ENCODE assay signal across 8 cellular contexts in the genomic region with DNA sequence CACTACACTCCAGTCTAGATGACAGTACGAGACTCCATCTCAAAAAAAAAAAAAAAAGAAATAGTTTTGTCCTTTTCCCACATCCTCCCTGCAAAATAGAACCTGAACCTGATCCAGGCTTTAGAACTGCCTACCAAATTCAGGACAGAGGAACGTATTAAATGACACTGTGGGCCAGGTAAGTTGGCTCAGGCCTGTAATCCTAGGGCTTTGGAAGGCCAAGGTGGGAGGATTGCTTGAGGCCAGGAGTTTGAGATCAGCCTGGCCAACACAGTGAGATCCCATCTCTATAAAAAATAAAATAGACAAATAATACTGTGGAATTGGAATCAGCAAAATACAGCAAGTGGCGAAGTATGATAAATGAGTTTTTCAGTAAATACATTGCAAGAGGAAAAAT. TPM values are rescaled to one million over a fixed set of nuclear protein-coding genes. Genes with fewer than 3 reads are reported as not detected.
"Had no signal": no experiment of that assay in that cellular context is flagged by ENCODE, and none has a peak within 500 bp of the region (broad histone marks: within the 10 kb centered on the region; RNA-seq: fewer than 3 reads in every experiment).

No MANE protein-coding gene starts in this region.

- H3K27me3 Mint-ChIP-seq: IgD-negative memory B cell had no signal

- H3K4me3 Mint-ChIP-seq: IgD-negative memory B cell had no signal

- H3K9ac ChIP-seq: KMS-11 had no signal

- H3K27ac ChIP-seq: HL-60, KMS-11 had no signal

- FAIRE-seq: HTR-8/SVneo had no signal

- H3K4me2 ChIP-seq: KMS-11 had no signal

- DNase-seq: IMR-90, KBM-7, KG1 had no signal

- H3K27ac Mint-ChIP-seq: IgD-negative memory B cell had no signal

RNA-seq across cellular contexts. Expression of a gene that starts 10.0 kb away (rescaled TPM):
- total RNA-seq: HT-29 had no signal
